1 cellular context compared by ENCODE assay signal in genomic region chr1:147565189-147565980, GRCh38.
TF ChIP-seq lines count a peak whose summit lies in the region.

No MANE protein-coding gene starts in this region.

TF ChIP-seq in GM23338, 12 proteins besides CTCF, POLR2A, EP300 and RAD21:
- TF ChIP-seq ZNF462 (CRISPR knock-in tag; IDR thresholded peaks at IDR 0.05) (no peak), ZNF114 (CRISPR knock-in tag; IDR thresholded peaks at IDR 0.05) (no peak), JUNB (IDR thresholded peaks at IDR 0.05; ENCODE audit: unreplicated experiment) (no peak), STAT1 (IDR thresholded peaks at IDR 0.05; ENCODE audit: unreplicated experiment) (no peak), POLR2AphosphoS5 (IDR thresholded peaks at IDR 0.05; ENCODE audit: low read depth) (no peak), CREB1 (CRISPR knock-in tag; IDR thresholded peaks at IDR 0.05; ENCODE audit: low read depth) (no peak), ZNF331 (CRISPR knock-in tag; IDR thresholded peaks at IDR 0.05; ENCODE audit: low read depth) (no peak), REST (IDR thresholded peaks at IDR 0.05; ENCODE audit: unreplicated experiment) (no peak), EZH2 (IDR thresholded peaks at IDR 0.05; ENCODE audit: low read depth, unreplicated experiment) (no peak), NANOG (IDR thresholded peaks at IDR 0.05; ENCODE audit: borderline replicate concordance) (no peak), ETS1 (IDR thresholded peaks at IDR 0.05) (no peak), EZH2phosphoT487 (IDR thresholded peaks at IDR 0.05; ENCODE audit: unreplicated experiment) (no peak)
TF ChIP-seq in GM23338: peak in this region for 0.
